In genomic region chr18:73901589-73901988, GRCh38 we compare ENCODE assay signal across 23 cellular contexts.
"Had no signal": no experiment of that assay in that cellular context is flagged by ENCODE, and none has a peak within 500 bp of the region (broad histone marks: within the 10 kb centered on the region; RNA-seq: fewer than 3 reads in every experiment).

No MANE protein-coding gene starts in this region.

- H3K27me3 ChIP-seq: MG63 had no signal

- H3K9me3 Mint-ChIP-seq: T-cell had no signal

- H3K36me3 ChIP-seq: MG63 had no signal

- H3K4me3 Mint-ChIP-seq: T-cell had no signal

- H3K9me3 ChIP-seq: MG63, SK-N-SH had no signal

- FAIRE-seq: HepG2 had no signal

- H3K4me1 Mint-ChIP-seq: T-cell had no signal

- H3K36me3 Mint-ChIP-seq: T-cell had no signal

- DNase-seq: IMR-90; Karpas-422; KG1; MG63; NCI-H1092; NCI-H1105 treated with DMSO at 0.1 percent for 48 hours; NCI-H1417 treated with DMSO at 0.1 percent for 48 hours; NCI-H146; NCI-H1694 treated with DMSO at 0.1 percent for 48 hours; NCI-H1930; NCI-H2227 treated with DMSO at 0.1 percent for 48 hours; NCI-H524; NCI-H526 treated with DMSO at 0.1 percent for 48 hours; NCI-H774; NK-92 treated with Interleukin-12 subunit alpha and Interleukin-12 subunit beta, amount 100 ng/mL, for 24 hours; PC-3; SHP77; SK-N-SH; SW 1271; T-cell had no signal

- H3K9ac ChIP-seq: SK-N-SH had no signal

- ATAC-seq: HepG2, Panc1, PC-3, T-cell had no signal

- H3K4me3 ChIP-seq: MG63 had no signal

- H3K27ac Mint-ChIP-seq: T-cell had no signal

- H3K4me2 ChIP-seq: SK-N-SH had no signal

- H3K27ac ChIP-seq: RWPE1 had no signal
